8 cellular contexts compared by ENCODE assay signal in genomic region chr9:110152704-110153374, GRCh38. TPM values are rescaled to one million over a fixed set of nuclear protein-coding genes. Genes with fewer than 3 reads are reported as not detected.
A peak's percentile ranks its signal among the peaks of the same experiment; 100 is the strongest.
DNase-seq lines count a peak whose midpoint lies in the region; ATAC-seq, FAIRE-seq and TF ChIP-seq lines count a peak whose summit lies in the region.

No MANE protein-coding gene starts in this region.

- TF ChIP-seq CTCF in GM12878 (IDR thresholded peaks at IDR 0.05 in 2 of 3, conservative IDR thresholded peaks at IDR 0.05 in 1 of 3; ENCODE audit: control insufficient read depth in 2 of 3, extremely low read depth in 1 of 3, insufficient read depth in 1 of 3, low read depth in 3 of 3, low read length in 3 of 3): peak; percentile 68 to 83 (median 78); a peak in 5 of 6 replicates

- TF ChIP-seq RAD21 in GM12878 (IDR thresholded peaks at IDR 0.05; ENCODE audit: insufficient read depth, low read depth, low read length): peak; percentile 96

- intact Hi-C loops in GM12878 (cut with micrococcal nuclease; ENCODE audit: unreplicated experiment): loop anchor here (1.0 to 2.0 kb wide), 4 partner anchors 94 to 250 kb away; no protein-coding TSS in a partner anchor

- 43% methylated on average over 3 of the region's 3 CpGs for WGBS in GM12878 (ENCODE audit: insufficient coverage, insufficient replicate concordance, low lambda C conversion rate, missing lambda C conversion rate)

- no peak overlapping the region for H3K9ac ChIP-seq in GM12878 (ENCODE audit: control insufficient read depth, insufficient read depth, low read length)

- H3K4me1 ChIP-seq in GM12878 (ENCODE audit: control insufficient read depth, insufficient read depth, low read length): peaks cover 57% of the 10 kb centered on the region

- RAD21 ChIA-PET in GM12878 (lab: Charles Lee; ENCODE audit: unreplicated experiment): interaction anchor here (0.7 to 17.2 kb wide), 18 partner anchors 9 to 270 kb away, joined by 3 to 424 read pairs (median 6); no protein-coding TSS in a partner anchor

- TF ChIP-seq POLR2A in GM12878 (IDR thresholded peaks at IDR 0.05; ENCODE audit: low read depth, low read length): no peak; the same call in none of the 2 replicates

- no TSS peak for BruUV-seq in GM12878 (replicated peaks; lab: Mats Ljungman, UMichigan)

- peaks cover 7% of the 10 kb centered on the region for H4K20me1 ChIP-seq in GM12878 (ENCODE audit: control insufficient read depth, insufficient read depth)

- H3K79me2 ChIP-seq in GM12878 (ENCODE audit: control insufficient read depth, insufficient read depth, low read length): peaks cover 99% of the 10 kb centered on the region

- 0 out of 2 replicates have a peak overlapping the region, but pooled peaks have one; percentile 17 for H3K4me3 ChIP-seq in GM12878

- in situ Hi-C loops in GM12878 (cut with MboI): loop anchor here (5.0 to 10.0 kb wide), 3 partner anchors 98 to 251 kb away; no protein-coding TSS in a partner anchor

- DNase-seq in DMS 273 treated with DMSO at 0.1 percent for 48 hours (lab: John Stamatoyannopoulos, UW): peak; percentile 22
- DNase-seq in HEK293T (ENCODE audit: extremely low spot score): peak; percentile 65
- DNase-seq in NCI-H524 (lab: John Stamatoyannopoulos, UW): peak; percentile 51 to 74
- no peak for DNase-seq in GM12878 (ENCODE audit: low read depth, low spot score)
- peak; percentile 83 for DNase-seq in left kidney (ENCODE audit: low read depth, low spot score)
- peak; percentile 33 for DNase-seq in urothelium cell line (ENCODE audit: low spot score)

- H3K27me3 ChIP-seq in GM12878 (replicated peaks in 1 of 2; ENCODE audit: control insufficient read depth in 2 of 2, insufficient read depth in 2 of 2, low read length in 1 of 2): no peaks in the 10 kb centered on the region

- no peaks in the 10 kb centered on the region; the same call in 2 of the 3 replicates for H3K9me3 ChIP-seq in GM12878 (replicated peaks; ENCODE audit: control insufficient read depth, insufficient read depth, low read length)

- POLR2A ChIA-PET in HEK293T (lab: Yijun Ruan, JAX): no interaction called here
- POLR2A ChIA-PET in GM12878 (lab: Charles Lee): interaction anchor here (0.9 to 11.3 kb wide), 5 partner anchors 9 to 245 kb away, joined by 3 to 262 read pairs (median 7); no protein-coding TSS in a partner anchor

- H3K4me2 ChIP-seq in GM12878 (ENCODE audit: control insufficient read depth, insufficient read depth): peak overlapping the region; percentile 31; the same call in 1 of the 2 replicates

- no peak overlapping the region for H2AFZ ChIP-seq in GM12878 (ENCODE audit: control insufficient read depth, low read depth, low read length)

- SMC1A ChIA-PET in GM12878 (lab: Charles Lee; ENCODE audit: uncharacterized antibody, unreplicated experiment): interaction anchor here (1.0 to 14.0 kb wide), 19 partner anchors 9 to 259 kb away, joined by 3 to 460 read pairs (median 9); no protein-coding TSS in a partner anchor

- no peak overlapping the region for H3K27ac ChIP-seq in GM12878 (ENCODE audit: control insufficient read depth, insufficient read depth)

- peak; percentile 23 for ATAC-seq in GM12878
- ATAC-seq in GM18870 (IDR thresholded peaks at IDR 0.05; ENCODE audit: unreplicated experiment): no peak
- no peak for ATAC-seq in HG03196 (IDR thresholded peaks at IDR 0.05; ENCODE audit: unreplicated experiment)

- TF ChIP-seq EP300 in GM12878 (IDR thresholded peaks at IDR 0.05; ENCODE audit: borderline replicate concordance in 1 of 2, control insufficient read depth in 1 of 2, low read depth in 2 of 2, low read length in 2 of 2): no peak

- H3K36me3 ChIP-seq in GM12878 (ENCODE audit: control insufficient read depth in 2 of 2, insufficient read depth in 2 of 2, low read length in 1 of 2): peaks cover 10 to 13% of the 10 kb centered on the region in 2 experiments

- FAIRE-seq in GM12878 (lab: Jason Lieb, UNC) (peak; percentile 57), urothelium cell line (lab: Jason Lieb, UNC) (no peak)

- CTCF ChIA-PET in HEK293T (lab: Yijun Ruan, JAX): interaction anchor here (0.6 to 1.5 kb wide), 6 partner anchors 154 to 583 kb away, joined by 3 to 7 read pairs (median 4); no protein-coding TSS in a partner anchor
- CTCF ChIA-PET in GM12878 (lab: Yijun Ruan, JAX): interaction anchor here (0.7 to 14.4 kb wide), 28 partner anchors 9 to 335 kb away, joined by 3 to 597 read pairs (median 6); no protein-coding TSS in a partner anchor

TF ChIP-seq in HEK293T, 16 proteins besides CTCF, POLR2A, EP300 and RAD21:
- no peak for TF ChIP-seq SUZ12 (IDR thresholded peaks at IDR 0.05)
- no peak for TF ChIP-seq NFRKB (IDR thresholded peaks at IDR 0.05)
- no peak for TF ChIP-seq SP1 (IDR thresholded peaks at IDR 0.05)
- TF ChIP-seq HDGF (IDR thresholded peaks at IDR 0.05; ENCODE audit: borderline replicate concordance): no peak
- TF ChIP-seq FOXM1 (IDR thresholded peaks at IDR 0.05; ENCODE audit: borderline replicate concordance): no peak
- no peak for TF ChIP-seq LEF1 (IDR thresholded peaks at IDR 0.05; ENCODE audit: borderline replicate concordance)
TF ChIP-seq in HEK293T: peak in this region for 0.

TF ChIP-seq in GM12878, 131 proteins besides CTCF, POLR2A, EP300 and RAD21 (continues in another document):
- TF ChIP-seq SMAD5 (IDR thresholded peaks at IDR 0.05; ENCODE audit: low read depth) (no peak), TCF7 (IDR thresholded peaks at IDR 0.05; ENCODE audit: borderline replicate concordance) (peak; percentile 57; the same call in 1 of the 2 replicates), NBN (IDR thresholded peaks at IDR 0.05) (peak; percentile 41; the same call in 1 of the 2 replicates), WRNIP1 (IDR thresholded peaks at IDR 0.05; ENCODE audit: borderline replicate concordance, low read depth, low read length) (peak; percentile 7; the same call in 1 of the 2 replicates), SMC3 (IDR thresholded peaks at IDR 0.05; ENCODE audit: borderline replicate concordance, low read length) (peak; percentile 80), FOXK2 (IDR thresholded peaks at IDR 0.05) (no peak), MEF2B (IDR thresholded peaks at IDR 0.05; ENCODE audit: partially characterized antibody, poor library complexity, severe bottlenecking) (peak; percentile 20), SKIL (IDR thresholded peaks at IDR 0.05; ENCODE audit: low read depth, poor library complexity, severe bottlenecking) (peak; percentile 35), KAT2A (conservative IDR thresholded peaks at IDR 0.05; ENCODE audit: control insufficient read depth, low read depth, low read length) (no peak), E2F4 (IDR thresholded peaks at IDR 0.05; ENCODE audit: low read depth, low read length) (no peak), CEBPB (IDR thresholded peaks at IDR 0.05; ENCODE audit: borderline replicate concordance in 1 of 2, low read depth in 2 of 2, low read length in 2 of 2) (no peak), CREM (IDR thresholded peaks at IDR 0.05; ENCODE audit: low read depth) (no peak), IKZF2 (IDR thresholded peaks at IDR 0.05) (peak in 1 of 2 experiments; percentile 21; a peak in 1 of 4 replicates), MAX (IDR thresholded peaks at IDR 0.05; ENCODE audit: low read depth, low read length) (no peak), SIN3A (IDR thresholded peaks at IDR 0.05; ENCODE audit: low read depth, low read length) (0 out of 2 replicates have a peak, but pooled peaks have one; percentile 43)

RNA-seq across cellular contexts. Expression of gene C9orf152, which starts 55.1 kb away (rescaled TPM):
- total RNA-seq in GM12878 (2013; cell fraction: nucleolus; rRNA removed): not detected in 2 replicates
- total RNA-seq in GM12878 (2014; rRNA removed): not detected in 2 replicates
- not detected in 2 replicates for total RNA-seq in GM12878 (2014; rRNA removed; fragmentation: Illumina TruSeq; extraction: Trizol)
- total RNA-seq in GM12878 (2021): not detected in 2 replicates
- not detected for polyA plus RNA-seq in GM12878 (2011; ENCODE audit: low read depth)
- 0.04 TPM in 1 of 2 replicates, not detected in the other for polyA plus RNA-seq in GM12878 (2011; rRNA removed)
- not detected in 2 replicates for polyA plus RNA-seq in GM12878 (2011; cell fraction: cytosol; rRNA removed)
- polyA plus RNA-seq in GM12878 (2011; cell fraction: nucleus; rRNA removed): not detected in 2 replicates
- 0.04 and 0.16 TPM in 2 replicates for polyA plus RNA-seq in GM12878 (2012)
- polyA plus RNA-seq in GM12878 (2014; fragmentation: Illumina TruSeq; extraction: Trizol): not detected in 2 replicates
- not detected for polyA plus RNA-seq in GM12878 (2014; fragmentation: Nextera tagmentation; extraction: Ambion mirVana)
- not detected in 2 replicates for polyA plus RNA-seq in GM12878 (2014; rRNA removed)
- not detected for polyA plus RNA-seq in GM12878 (2016; fragmentation: Nextera tagmentation; extraction: Ambion mirVana)
- polyA minus RNA-seq in GM12878 (2011; rRNA and poly(A)+ RNA removed): not detected in 2 replicates
- polyA minus RNA-seq in GM12878 (2011; cell fraction: cytosol; rRNA and poly(A)+ RNA removed): not detected in 2 replicates
- polyA minus RNA-seq in GM12878 (2011; cell fraction: nucleus; rRNA and poly(A)+ RNA removed): 0.12 TPM in 1 of 2 replicates, not detected in the other
